In genomic region chr6:157531169-157531985, GRCh38 we compare ENCODE assay signal across 1 cellular context.
A peak's percentile ranks its signal among the peaks of the same experiment; 100 is the strongest.
TF ChIP-seq lines count a peak whose summit lies in the region.

No MANE protein-coding gene starts in this region.

TF ChIP-seq in HepG2, 621 proteins besides CTCF, POLR2A, EP300 and RAD21 (continued from another document):
- TF ChIP-seq ZBTB10 (CRISPR knock-in tag; IDR thresholded peaks at IDR 0.05; ENCODE audit: borderline replicate concordance): peak; percentile 92; the same call in 1 of the 2 replicates
- TF ChIP-seq GATAD2A (CRISPR knock-in tag; IDR thresholded peaks at IDR 0.05): peak; percentile 99
- TF ChIP-seq HMGA1 (CRISPR knock-in tag; conservative IDR thresholded peaks at IDR 0.05): no peak
- peak; percentile 55; the same call in 1 of the 2 replicates for TF ChIP-seq ZBTB14 (CRISPR knock-in tag; IDR thresholded peaks at IDR 0.05)
- peak; percentile 82; the same call in 1 of the 2 replicates for TF ChIP-seq SP4 (CRISPR knock-in tag; IDR thresholded peaks at IDR 0.05)
- peak; percentile 90 for TF ChIP-seq ATF3 (CRISPR knock-in tag; IDR thresholded peaks at IDR 0.05)
- no peak for TF ChIP-seq ZNF577 (CRISPR knock-in tag; IDR thresholded peaks at IDR 0.05; ENCODE audit: borderline replicate concordance, low read depth)
- TF ChIP-seq ZNF878 (CRISPR knock-in tag; IDR thresholded peaks at IDR 0.05): peak; percentile 98
